In the genomic region with DNA sequence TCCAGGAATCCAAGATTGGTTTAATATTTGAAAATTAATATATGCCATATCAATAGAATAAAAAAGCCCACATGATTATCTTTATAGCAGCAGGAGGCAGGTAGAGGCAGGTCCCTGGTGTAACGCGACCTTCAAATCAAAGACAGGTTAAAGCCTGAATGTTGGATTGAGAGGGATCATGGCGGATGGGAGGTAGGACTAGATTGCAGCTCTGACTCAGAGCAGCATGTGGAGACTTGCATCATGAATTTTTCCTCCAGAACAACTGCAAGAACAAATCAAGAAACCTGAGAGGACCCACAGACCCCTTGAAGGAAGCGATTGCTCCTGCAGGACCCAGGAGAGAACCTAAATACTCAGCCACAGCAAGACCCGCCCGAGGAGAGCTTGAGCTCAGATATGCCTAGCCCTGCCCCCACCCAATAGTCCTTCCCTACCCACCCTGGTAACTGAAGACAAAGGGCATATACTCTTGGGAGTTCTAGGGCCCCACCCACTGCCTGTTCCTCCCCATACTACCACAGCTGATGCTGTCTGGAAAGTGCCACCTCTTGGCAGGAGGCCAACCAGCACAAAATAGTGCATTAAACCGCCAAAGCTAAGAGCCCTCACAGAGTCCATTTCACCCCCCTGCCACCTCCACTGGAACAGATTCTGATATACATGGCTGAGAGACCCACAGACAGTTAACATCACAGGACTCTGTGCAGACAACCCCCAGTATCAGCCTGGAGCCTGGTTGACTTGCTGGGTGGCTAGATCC, we compare ENCODE assay signal across 24 cellular contexts. TPM values are rescaled to one million over a fixed set of nuclear protein-coding genes. Genes with fewer than 3 reads are reported as not detected.
A peak's percentile ranks its signal among the peaks of the same experiment; 100 is the strongest.
DNase-seq lines count a peak whose midpoint lies in the region; ATAC-seq, FAIRE-seq and TF ChIP-seq lines count a peak whose summit lies in the region.
"Had no signal": no experiment of that assay in that cellular context is flagged by ENCODE, and none has a peak within 500 bp of the region (broad histone marks: within the 10 kb centered on the region; RNA-seq: fewer than 3 reads in every experiment).

No MANE protein-coding gene starts in this region.

- peak; percentile 51 for DNase-seq in DMS79 (lab: John Stamatoyannopoulos, UW)
- DNase-seq in NB4 (ENCODE audit: low read depth): peak; percentile 26
- peak; percentile 25 for DNase-seq in NCI-H526 treated with DMSO at 0.1 percent for 48 hours (lab: John Stamatoyannopoulos, UW)
- DNase-seq in OCI-M2 (lab: John Stamatoyannopoulos, UW; ENCODE audit: unreplicated experiment): no peak
- DNase-seq in GM12892 (ENCODE audit: insufficient read length): no peak
- no peak for DNase-seq in pons (ENCODE audit: low spot score)
- DNase-seq: activated CD4-positive, alpha-beta T cell treated with anti-CD3 and anti-CD28 coated beads, Interleukin-2, amount 10 ng/mL, durations not matched to agents 24 days and 14 days; activated CD8-positive, alpha-beta memory T cell treated with anti-CD3 and anti-CD28 coated beads, Interleukin-2, amount 50 U/mL, for 48 hours; activated gamma-delta T cell; adrenal gland; dermis blood vessel endothelial cell; NCI-H1092; NCI-H2227 treated with DMSO at 0.1 percent for 48 hours; Right ventricle myocardium superior; stimulated activated naive CD8-positive, alpha-beta T cell treated with anti-CD3 and anti-CD28 coated beads, Interleukin-15, Interleukin-2, amounts not matched to agents 100 U/mL and 50 U/mL, for 24 hours; T-cell had no signal

- no peak overlapping the region for H3K4me3 ChIP-seq in NB4 (ENCODE audit: low read depth, low read length)
- H3K4me3 ChIP-seq: adrenal gland, cardiac muscle cell, gastroesophageal sphincter, HAP-1, prostate gland, skin epidermis, tibial nerve had no signal

- FAIRE-seq in GM12892 (lab: Jason Lieb, UNC): no peak

- no peak for TF ChIP-seq CTCF in NB4 (IDR thresholded peaks at IDR 0.05; ENCODE audit: low read depth, low read length)

- TF ChIP-seq POLR2A in NB4 (IDR thresholded peaks at IDR 0.05; ENCODE audit: extremely low read depth, insufficient read length) (no peak), GM12892 (IDR thresholded peaks at IDR 0.05; ENCODE audit: low read depth, low read length) (no peak)

- ATAC-seq in esophagus mucosa (peak; percentile 97), GM21390 (IDR thresholded peaks at IDR 0.05; ENCODE audit: unreplicated experiment) (no peak)
- ATAC-seq: gastroesophageal sphincter; stimulated activated naive CD8-positive, alpha-beta T cell treated with anti-CD3 and anti-CD28 coated beads, Interleukin-15, Interleukin-2, amounts not matched to agents 100 U/mL and 50 U/mL, for 24 hours; T-cell had no signal

RNA-seq across cellular contexts. Expression of gene S100B, which starts 19.5 kb away (rescaled TPM):
- 0.64 TPM for total RNA-seq in esophagus mucosa
- polyA plus RNA-seq in GM12892 (2012; ENCODE audit: missing spikeins): not detected
- total RNA-seq: activated CD4-positive, alpha-beta T cell treated with anti-CD3 and anti-CD28 coated beads, Interleukin-2, amount 10 ng/mL, durations not matched to agents 24 days and 14 days; dermis blood vessel endothelial cell had no signal

RNA-seq across cellular contexts. Expression of gene PRMT2, which starts 50.1 kb away (rescaled TPM):
- 71.1 TPM for total RNA-seq in esophagus mucosa
- 36.5 TPM for polyA plus RNA-seq in GM12892 (2012; ENCODE audit: missing spikeins)

Comparison
In these comparisons a context has a peak if more than half of its experiments do, and no peak if none do; other contexts are left out.
1. DNase-seq: peak in DMS79 (single experiment), NB4 (single experiment) and NCI-H526 treated with DMSO at 0.1 percent for 48 hours (single experiment); none in OCI-M2 (single experiment), GM12892 (single experiment) and pons (single experiment).